Comparison of ENCODE assay signal across 9 cellular contexts in the genomic region with DNA sequence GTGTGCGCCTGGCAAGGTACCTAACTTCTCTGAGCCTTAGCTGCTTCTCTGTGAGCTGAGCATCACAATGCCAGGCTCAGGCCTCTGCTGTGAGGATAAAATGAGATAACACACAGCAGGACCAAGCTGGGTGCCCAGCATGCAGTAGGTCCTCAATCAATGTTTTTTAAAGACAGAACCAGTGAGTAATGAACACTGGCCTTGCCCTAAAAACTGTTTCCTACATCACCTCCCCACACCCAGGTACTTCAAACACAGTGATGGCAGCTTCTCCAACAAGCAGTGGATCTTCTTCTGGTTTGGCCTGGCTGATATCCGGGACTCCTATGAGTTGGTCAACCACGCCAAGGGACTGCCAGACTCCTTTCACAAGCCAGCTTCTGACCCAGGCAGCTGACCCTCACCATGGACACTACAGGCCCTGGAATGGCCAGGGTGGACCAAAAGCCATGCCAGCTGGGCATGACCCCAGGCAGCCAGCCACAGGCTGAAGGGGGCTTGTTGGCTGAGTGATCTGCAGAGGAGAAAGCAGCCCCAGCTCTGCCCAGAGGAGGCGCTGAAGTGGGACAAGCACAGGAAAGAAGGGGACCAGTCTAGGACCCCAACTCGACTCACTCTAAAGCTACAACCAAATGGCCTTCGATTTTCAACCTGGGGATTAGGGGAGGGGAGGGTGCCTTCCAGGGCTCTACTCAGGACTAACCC. TPM values are rescaled to one million over a fixed set of nuclear protein-coding genes. Genes with fewer than 3 reads are reported as not detected.
DNase-seq lines count a peak whose midpoint lies in the region; ATAC-seq and TF ChIP-seq lines count a peak whose summit lies in the region.
"Had no signal": no experiment of that assay in that cellular context is flagged by ENCODE, and none has a peak within 500 bp of the region (broad histone marks: within the 10 kb centered on the region; RNA-seq: fewer than 3 reads in every experiment).

No MANE protein-coding gene starts in this region.

- CTCF ChIA-PET in BJ (lab: Yijun Ruan, JAX): interaction anchor here (0.9 to 2.2 kb wide), 7 partner anchors 13 to 160 kb away, joined by 3 to 10 read pairs (median 4); a partner anchor contains a TSS

- H3K36me3 ChIP-seq in BJ (ENCODE audit: control insufficient read depth, insufficient read depth, low read length) (peaks cover 4% of the 10 kb centered on the region), adipocyte (ENCODE audit: control insufficient read depth, insufficient read depth, low read length, severe bottlenecking) (peaks cover 7% of the 10 kb centered on the region), mesodermal cell (ENCODE audit: control insufficient read depth, insufficient read depth, low read length) (peaks cover 13% of the 10 kb centered on the region)

- peak overlapping the region; percentile 65 for H3K4me3 ChIP-seq in BJ (ENCODE audit: low read depth, low read length)
- peak overlapping the region; percentile 65 for H3K4me3 ChIP-seq in HFF-Myc (replicated peaks; ENCODE audit: low read depth, low read length)
- H3K4me3 ChIP-seq in adipocyte (ENCODE audit: low read length): peak overlapping the region; percentile 81
- H3K4me3 ChIP-seq in mesodermal cell (ENCODE audit: extremely low read depth, insufficient read depth, low read length, poor library complexity, severe bottlenecking): peak overlapping the region; percentile 60

- H3K9me3 ChIP-seq in adipocyte (ENCODE audit: control insufficient read depth, low read length): no peaks in the 10 kb centered on the region
- H3K9me3 ChIP-seq in mesodermal cell (ENCODE audit: control insufficient read depth, low read length): no peaks in the 10 kb centered on the region

- peak overlapping the region; percentile 77 for H3K9ac ChIP-seq in adipocyte (ENCODE audit: low read length)

- TF ChIP-seq CTCF in BJ (IDR thresholded peaks at IDR 0.05; ENCODE audit: insufficient read depth, low read depth, low read length) (no peak), HFF-Myc (IDR thresholded peaks at IDR 0.05; ENCODE audit: low read depth, low read length, missing control alignments) (no peak)

- H3K27ac ChIP-seq in mesodermal cell (ENCODE audit: low read depth, low read length, severe bottlenecking): no peak overlapping the region

- ATAC-seq in GM18505 (IDR thresholded peaks at IDR 0.05; ENCODE audit: unreplicated experiment): no peak
- ATAC-seq in GM21367 (IDR thresholded peaks at IDR 0.05; ENCODE audit: unreplicated experiment): no peak

- TF ChIP-seq POLR2A in GM18505 (IDR thresholded peaks at IDR 0.05; ENCODE audit: borderline replicate concordance, extremely low read depth, insufficient read depth, insufficient read length): no peak

- no peak for DNase-seq in BJ (ENCODE audit: low read depth)
- no peak for DNase-seq in HFF-Myc (ENCODE audit: extremely low read depth, low read depth)
- no peak for DNase-seq in adipocyte (ENCODE audit: low read depth)
- no peak for DNase-seq in dermis blood vessel endothelial cell
- no peak for DNase-seq in NCI-H524 (lab: John Stamatoyannopoulos, UW)
- DNase-seq: erythroblast had no signal

- POLR2A ChIA-PET in BJ (lab: Charles Lee): interaction anchor here (0.6 kb wide), 1 partner anchor 60 kb away, joined by 9 read pairs; no protein-coding TSS in a partner anchor

- 100% methylated on average over 2 to 4 of the region's 6 CpGs for WGBS in mesodermal cell (ENCODE audit: insufficient coverage in 2 of 2), 2 experiments

- H3K4me1 ChIP-seq in adipocyte (ENCODE audit: control insufficient read depth, insufficient read depth, low read length) (peaks cover 42% of the 10 kb centered on the region), mesodermal cell (ENCODE audit: control insufficient read depth, insufficient read depth, low read length, poor library complexity, severe bottlenecking) (peaks cover 18% of the 10 kb centered on the region)

- 0 out of 2 replicates have a peak, but pooled peaks cover 1% of the 10 kb centered on the region for H3K27me3 ChIP-seq in BJ (ENCODE audit: control insufficient read depth, insufficient read depth, low read length)
- no peaks in the 10 kb centered on the region for H3K27me3 ChIP-seq in adipocyte (replicated peaks; ENCODE audit: control insufficient read depth, insufficient read depth, low read length)

RNA-seq across cellular contexts. Expression of a gene that starts 3.9 kb away (rescaled TPM):
- polyA plus RNA-seq in BJ (2011; rRNA removed): 1.1 and 1.6 TPM in 2 replicates
- polyA minus RNA-seq in BJ (2011; rRNA and poly(A)+ RNA removed): 0.46 and 0.81 TPM in 2 replicates
- polyA plus RNA-seq in mesodermal cell (2013, experiment 1 of 2): 1.4 TPM
- polyA plus RNA-seq in mesodermal cell (2013, experiment 2 of 2): 1.2 TPM
- total RNA-seq in dermis blood vessel endothelial cell: 6.8 and 10.0 TPM in 2 replicates

RNA-seq across cellular contexts. Expression of a gene that starts 6.4 kb away (rescaled TPM):
- polyA plus RNA-seq in BJ (2011; rRNA removed): 28.2 and 47.9 TPM in 2 replicates
- polyA minus RNA-seq in BJ (2011; rRNA and poly(A)+ RNA removed): 24.7 and 35.0 TPM in 2 replicates
- 31.5 TPM for polyA plus RNA-seq in mesodermal cell (2013, experiment 1 of 2)
- polyA plus RNA-seq in mesodermal cell (2013, experiment 2 of 2): 29.6 TPM
- total RNA-seq in dermis blood vessel endothelial cell: 85.2 and 117 TPM in 2 replicates

RNA-seq across cellular contexts. Expression of a gene that starts 54.6 kb away (rescaled TPM):
- polyA plus RNA-seq in BJ (2011; rRNA removed): not detected in 2 replicates
- polyA minus RNA-seq in BJ (2011; rRNA and poly(A)+ RNA removed): not detected in 2 replicates
- polyA plus RNA-seq in mesodermal cell (2013, experiment 1 of 2): not detected
- polyA plus RNA-seq in mesodermal cell (2013, experiment 2 of 2): not detected
- not detected in 2 replicates for total RNA-seq in dermis blood vessel endothelial cell

RNA-seq across cellular contexts. Expression of a gene that starts 58.1 kb away (rescaled TPM):
- 36.3 and 51.7 TPM in 2 replicates for polyA plus RNA-seq in BJ (2011; rRNA removed)
- 46.3 and 68.5 TPM in 2 replicates for polyA minus RNA-seq in BJ (2011; rRNA and poly(A)+ RNA removed)
- polyA plus RNA-seq in mesodermal cell (2013, experiment 1 of 2): 56.3 TPM
- 60.4 TPM for polyA plus RNA-seq in mesodermal cell (2013, experiment 2 of 2)
- 21.8 and 32.0 TPM in 2 replicates for total RNA-seq in dermis blood vessel endothelial cell
